ENCODE assay signal across 1 cellular context in genomic region chr16:2968738-2969544, GRCh38.
TF ChIP-seq lines count a peak whose summit lies in the region.

Gene PAQR4, plus strand, starts transcription at chr16:2969348. Its CDS starts 327 bp downstream, at chr16:2969675.

TF ChIP-seq in HepG2, 621 proteins besides CTCF, POLR2A, EP300 and RAD21 (continued from another document and continues in another):
- TF ChIP-seq KIAA2018 (CRISPR knock-in tag; IDR thresholded peaks at IDR 0.05; ENCODE audit: borderline replicate concordance) (no peak), HOXA5 (CRISPR knock-in tag; IDR thresholded peaks at IDR 0.05) (peak; percentile 94), SRSF1 (optimal IDR thresholded peaks at IDR 0.05; ENCODE audit: low read depth, low read length) (peak; percentile 76), PHF21A (CRISPR knock-in tag; IDR thresholded peaks at IDR 0.05) (peak; percentile 87), ZNF564 (CRISPR knock-in tag; IDR thresholded peaks at IDR 0.05) (peak; percentile 94), ZNF580 (CRISPR knock-in tag; IDR thresholded peaks at IDR 0.05; ENCODE audit: borderline replicate concordance, low read depth) (peak; percentile 97), ZNF792 (CRISPR knock-in tag; IDR thresholded peaks at IDR 0.05) (peak; percentile 94), TCF7L2 (IDR thresholded peaks at IDR 0.05; ENCODE audit: low read depth, low read length) (no peak), FOXA1 (IDR thresholded peaks at IDR 0.05) (no peak), FOXA1 (CRISPR knock-in tag; IDR thresholded peaks at IDR 0.05) (0 out of 2 replicates have a peak, but pooled peaks have one; percentile 2), ETV5 (CRISPR knock-in tag; IDR thresholded peaks at IDR 0.05; ENCODE audit: borderline replicate concordance) (peak; percentile 98), YEATS2 (CRISPR knock-in tag; IDR thresholded peaks at IDR 0.05; ENCODE audit: borderline replicate concordance) (peak; percentile 89; the same call in 1 of the 2 replicates), ATF7-NPFF (CRISPR knock-in tag; IDR thresholded peaks at IDR 0.05; ENCODE audit: low read depth) (peak; percentile 98), ZBTB37 (CRISPR knock-in tag; IDR thresholded peaks at IDR 0.05) (peak; percentile 77; the same call in 1 of the 2 replicates), MAZ (IDR thresholded peaks at IDR 0.05; ENCODE audit: borderline replicate concordance, low read depth, low read length) (peak; percentile 49; the same call in 1 of the 2 replicates), MAZ (CRISPR knock-in tag; IDR thresholded peaks at IDR 0.05; ENCODE audit: low read depth) (peak; percentile 97), KLF11 (CRISPR knock-in tag; IDR thresholded peaks at IDR 0.05) (peak; percentile 96), ATF2 (CRISPR knock-in tag; IDR thresholded peaks at IDR 0.05) (peak; percentile 87), ZNF335 (CRISPR knock-in tag; IDR thresholded peaks at IDR 0.05) (peak; percentile 93; the same call in 1 of the 2 replicates), ZNF629 (CRISPR knock-in tag; conservative IDR thresholded peaks at IDR 0.05) (peak; percentile 35), ZNF460 (CRISPR knock-in tag; IDR thresholded peaks at IDR 0.05; ENCODE audit: borderline replicate concordance) (no peak), ASH2L (IDR thresholded peaks at IDR 0.05; ENCODE audit: insufficient read length, low read depth, low read length) (peak; percentile 78), ZNF12 (CRISPR knock-in tag; IDR thresholded peaks at IDR 0.05) (peak; percentile 89), ZNF552 (CRISPR knock-in tag; IDR thresholded peaks at IDR 0.05; ENCODE audit: borderline replicate concordance) (peak; percentile 93; the same call in 1 of the 2 replicates), CSRNP2 (CRISPR knock-in tag; conservative IDR thresholded peaks at IDR 0.05; ENCODE audit: low read depth) (0 out of 2 replicates have a peak, but pooled peaks have one; percentile 18), ZNF142 (CRISPR knock-in tag; IDR thresholded peaks at IDR 0.05) (peak; percentile 56; the same call in 1 of the 2 replicates), ZNF558 (CRISPR knock-in tag; IDR thresholded peaks at IDR 0.05; ENCODE audit: borderline replicate concordance) (peak; percentile 94; the same call in 1 of the 2 replicates), ZFP36L1 (CRISPR knock-in tag; IDR thresholded peaks at IDR 0.05) (peak; percentile 88), ARID4A (CRISPR knock-in tag; IDR thresholded peaks at IDR 0.05; ENCODE audit: borderline replicate concordance) (peak; percentile 98), ZNF704 (CRISPR knock-in tag; IDR thresholded peaks at IDR 0.05; ENCODE audit: borderline replicate concordance) (peak; percentile 87; the same call in 1 of the 2 replicates)
